Comparison of ENCODE assay signal across 1 cellular context in the genomic region with DNA sequence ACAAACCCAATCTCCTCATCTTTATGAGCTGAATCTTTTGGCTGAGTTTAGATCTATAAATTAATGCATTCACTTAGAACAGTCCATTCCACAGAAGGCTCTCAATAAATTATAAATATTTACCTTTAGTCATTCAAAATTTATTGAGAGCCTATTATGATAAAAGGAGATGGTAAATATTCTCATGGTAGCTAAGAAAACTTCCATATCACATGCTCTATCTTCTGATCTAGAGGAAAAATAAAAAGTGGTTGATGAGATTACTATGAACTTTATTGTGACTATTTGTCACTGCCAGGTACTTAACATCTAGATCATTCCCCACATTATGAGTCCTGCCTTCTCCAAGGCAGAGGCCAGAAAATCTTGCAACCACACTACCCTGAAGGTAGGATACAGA.
TF ChIP-seq lines count a peak whose summit lies in the region.

No MANE protein-coding gene starts in this region.

TF ChIP-seq in HEK293, 187 proteins besides CTCF, POLR2A, EP300 and RAD21 (continued from another document and continues in another):
- TF ChIP-seq, protein P1, sequence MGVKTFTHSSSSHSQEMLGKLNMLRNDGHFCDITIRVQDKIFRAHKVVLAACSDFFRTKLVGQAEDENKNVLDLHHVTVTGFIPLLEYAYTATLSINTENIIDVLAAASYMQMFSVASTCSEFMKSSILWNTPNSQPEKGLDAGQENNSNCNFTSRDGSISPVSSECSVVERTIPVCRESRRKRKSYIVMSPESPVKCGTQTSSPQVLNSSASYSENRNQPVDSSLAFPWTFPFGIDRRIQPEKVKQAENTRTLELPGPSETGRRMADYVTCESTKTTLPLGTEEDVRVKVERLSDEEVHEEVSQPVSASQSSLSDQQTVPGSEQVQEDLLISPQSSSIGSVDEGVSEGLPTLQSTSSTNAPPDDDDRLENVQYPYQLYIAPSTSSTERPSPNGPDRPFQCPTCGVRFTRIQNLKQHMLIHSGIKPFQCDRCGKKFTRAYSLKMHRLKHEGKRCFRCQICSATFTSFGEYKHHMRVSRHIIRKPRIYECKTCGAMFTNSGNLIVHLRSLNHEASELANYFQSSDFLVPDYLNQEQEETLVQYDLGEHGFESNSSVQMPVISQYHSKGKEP (tag by site-specific recombination; IDR thresholded peaks at IDR 0.05), result 0 out of 2 replicates have a peak, but pooled peaks have one; percentile 22
- TF ChIP-seq ZNF830 (tag by site-specific recombination; IDR thresholded peaks at IDR 0.05; ENCODE audit: low read depth) (no peak), ZNF701 (tag by site-specific recombination; IDR thresholded peaks at IDR 0.05) (no peak), EGR2 (tag by site-specific recombination; IDR thresholded peaks at IDR 0.05; ENCODE audit: low read depth) (no peak), MYNN (tag by site-specific recombination; IDR thresholded peaks at IDR 0.05; ENCODE audit: borderline replicate concordance) (no peak), GFI1B (tag by site-specific recombination; IDR thresholded peaks at IDR 0.05) (no peak), ZFP41 (tag by site-specific recombination; IDR thresholded peaks at IDR 0.05; ENCODE audit: borderline replicate concordance) (no peak), ZNF530 (tag by site-specific recombination; IDR thresholded peaks at IDR 0.05; ENCODE audit: low read depth) (no peak), ZNF423 (tag by site-specific recombination; IDR thresholded peaks at IDR 0.05) (no peak), ZNF16 (tag by site-specific recombination; IDR thresholded peaks at IDR 0.05; ENCODE audit: low read depth) (no peak), ZNF600 (tag by site-specific recombination; IDR thresholded peaks at IDR 0.05) (no peak), ZNF350 (tag by site-specific recombination; IDR thresholded peaks at IDR 0.05) (no peak), ZNF791 (tag by site-specific recombination; IDR thresholded peaks at IDR 0.05) (no peak), ZNF677 (tag by site-specific recombination; IDR thresholded peaks at IDR 0.05) (no peak), ZNF654 (tag by site-specific recombination; IDR thresholded peaks at IDR 0.05; ENCODE audit: low read depth) (no peak), SCRT1 (tag by site-specific recombination; IDR thresholded peaks at IDR 0.05; ENCODE audit: borderline replicate concordance) (no peak), SALL2 (tag by site-specific recombination; IDR thresholded peaks at IDR 0.05; ENCODE audit: borderline replicate concordance) (no peak), SP2 (tag by site-specific recombination; IDR thresholded peaks at IDR 0.05) (no peak), KLF8 (tag by site-specific recombination; IDR thresholded peaks at IDR 0.05) (no peak; the same call in none of the 2 replicates), ZBTB8A (tag by site-specific recombination; IDR thresholded peaks at IDR 0.05) (no peak), ZBTB48 (tag by site-specific recombination; IDR thresholded peaks at IDR 0.05) (no peak), BCL11B (tag by site-specific recombination; IDR thresholded peaks at IDR 0.05; ENCODE audit: low read depth) (no peak), ZNF121 (tag by site-specific recombination; IDR thresholded peaks at IDR 0.05) (no peak), ZNF354C (tag by site-specific recombination; IDR thresholded peaks at IDR 0.05; ENCODE audit: borderline replicate concordance, low read depth) (no peak), KLF16 (tag by site-specific recombination; IDR thresholded peaks at IDR 0.05) (no peak), ZNF404 (tag by site-specific recombination; IDR thresholded peaks at IDR 0.05) (no peak), ZBTB20 (tag by site-specific recombination; IDR thresholded peaks at IDR 0.05) (no peak), ZNF23 (tag by site-specific recombination; IDR thresholded peaks at IDR 0.05; ENCODE audit: borderline replicate concordance) (no peak), FEZF1 (tag by site-specific recombination; IDR thresholded peaks at IDR 0.05) (peak; percentile 84), ZNF184 (tag by site-specific recombination; IDR thresholded peaks at IDR 0.05) (no peak), ZNF571 (tag by site-specific recombination; IDR thresholded peaks at IDR 0.05) (no peak), ZNF843 (tag by site-specific recombination; IDR thresholded peaks at IDR 0.05) (peak; percentile 86), ZNF433 (tag by site-specific recombination; IDR thresholded peaks at IDR 0.05; ENCODE audit: low read depth) (no peak), OSR2 (tag by site-specific recombination; IDR thresholded peaks at IDR 0.05) (peak; percentile 90), RBAK (tag by site-specific recombination; IDR thresholded peaks at IDR 0.05) (no peak), ZNF175 (tag by site-specific recombination; IDR thresholded peaks at IDR 0.05) (no peak), ZNF24 (tag by site-specific recombination; IDR thresholded peaks at IDR 0.05) (no peak), ZSCAN23 (tag by site-specific recombination; IDR thresholded peaks at IDR 0.05) (no peak), ZNF514 (tag by site-specific recombination; IDR thresholded peaks at IDR 0.05) (no peak), ZNF621 (tag by site-specific recombination; IDR thresholded peaks at IDR 0.05) (no peak), ZNF214 (tag by site-specific recombination; IDR thresholded peaks at IDR 0.05; ENCODE audit: borderline replicate concordance) (no peak), ZNF202 (tag by site-specific recombination; IDR thresholded peaks at IDR 0.05; ENCODE audit: borderline replicate concordance) (no peak), ZNF501 (tag by site-specific recombination; IDR thresholded peaks at IDR 0.05) (no peak), KLF10 (tag by site-specific recombination; IDR thresholded peaks at IDR 0.05) (peak; percentile 48; the same call in 1 of the 2 replicates), TRIM28 (IDR thresholded peaks at IDR 0.05; ENCODE audit: borderline replicate concordance, low read length) (no peak)
- TF ChIP-seq, protein P2, sequence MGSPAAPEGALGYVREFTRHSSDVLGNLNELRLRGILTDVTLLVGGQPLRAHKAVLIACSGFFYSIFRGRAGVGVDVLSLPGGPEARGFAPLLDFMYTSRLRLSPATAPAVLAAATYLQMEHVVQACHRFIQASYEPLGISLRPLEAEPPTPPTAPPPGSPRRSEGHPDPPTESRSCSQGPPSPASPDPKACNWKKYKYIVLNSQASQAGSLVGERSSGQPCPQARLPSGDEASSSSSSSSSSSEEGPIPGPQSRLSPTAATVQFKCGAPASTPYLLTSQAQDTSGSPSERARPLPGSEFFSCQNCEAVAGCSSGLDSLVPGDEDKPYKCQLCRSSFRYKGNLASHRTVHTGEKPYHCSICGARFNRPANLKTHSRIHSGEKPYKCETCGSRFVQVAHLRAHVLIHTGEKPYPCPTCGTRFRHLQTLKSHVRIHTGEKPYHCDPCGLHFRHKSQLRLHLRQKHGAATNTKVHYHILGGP (tag by site-specific recombination; IDR thresholded peaks at IDR 0.05), result peak; percentile 56
- TF ChIP-seq, protein P3, sequence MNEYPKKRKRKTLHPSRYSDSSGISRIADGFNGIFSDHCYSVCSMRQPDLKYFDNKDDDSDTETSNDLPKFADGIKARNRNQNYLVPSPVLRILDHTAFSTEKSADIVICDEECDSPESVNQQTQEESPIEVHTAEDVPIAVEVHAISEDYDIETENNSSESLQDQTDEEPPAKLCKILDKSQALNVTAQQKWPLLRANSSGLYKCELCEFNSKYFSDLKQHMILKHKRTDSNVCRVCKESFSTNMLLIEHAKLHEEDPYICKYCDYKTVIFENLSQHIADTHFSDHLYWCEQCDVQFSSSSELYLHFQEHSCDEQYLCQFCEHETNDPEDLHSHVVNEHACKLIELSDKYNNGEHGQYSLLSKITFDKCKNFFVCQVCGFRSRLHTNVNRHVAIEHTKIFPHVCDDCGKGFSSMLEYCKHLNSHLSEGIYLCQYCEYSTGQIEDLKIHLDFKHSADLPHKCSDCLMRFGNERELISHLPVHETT (tag by site-specific recombination; IDR thresholded peaks at IDR 0.05), result no peak
- TF ChIP-seq, protein P4, sequence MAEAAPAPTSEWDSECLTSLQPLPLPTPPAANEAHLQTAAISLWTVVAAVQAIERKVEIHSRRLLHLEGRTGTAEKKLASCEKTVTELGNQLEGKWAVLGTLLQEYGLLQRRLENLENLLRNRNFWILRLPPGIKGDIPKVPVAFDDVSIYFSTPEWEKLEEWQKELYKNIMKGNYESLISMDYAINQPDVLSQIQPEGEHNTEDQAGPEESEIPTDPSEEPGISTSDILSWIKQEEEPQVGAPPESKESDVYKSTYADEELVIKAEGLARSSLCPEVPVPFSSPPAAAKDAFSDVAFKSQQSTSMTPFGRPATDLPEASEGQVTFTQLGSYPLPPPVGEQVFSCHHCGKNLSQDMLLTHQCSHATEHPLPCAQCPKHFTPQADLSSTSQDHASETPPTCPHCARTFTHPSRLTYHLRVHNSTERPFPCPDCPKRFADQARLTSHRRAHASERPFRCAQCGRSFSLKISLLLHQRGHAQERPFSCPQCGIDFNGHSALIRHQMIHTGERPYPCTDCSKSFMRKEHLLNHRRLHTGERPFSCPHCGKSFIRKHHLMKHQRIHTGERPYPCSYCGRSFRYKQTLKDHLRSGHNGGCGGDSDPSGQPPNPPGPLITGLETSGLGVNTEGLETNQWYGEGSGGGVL (tag by site-specific recombination; IDR thresholded peaks at IDR 0.05), result no peak
- TF ChIP-seq, protein P5, sequence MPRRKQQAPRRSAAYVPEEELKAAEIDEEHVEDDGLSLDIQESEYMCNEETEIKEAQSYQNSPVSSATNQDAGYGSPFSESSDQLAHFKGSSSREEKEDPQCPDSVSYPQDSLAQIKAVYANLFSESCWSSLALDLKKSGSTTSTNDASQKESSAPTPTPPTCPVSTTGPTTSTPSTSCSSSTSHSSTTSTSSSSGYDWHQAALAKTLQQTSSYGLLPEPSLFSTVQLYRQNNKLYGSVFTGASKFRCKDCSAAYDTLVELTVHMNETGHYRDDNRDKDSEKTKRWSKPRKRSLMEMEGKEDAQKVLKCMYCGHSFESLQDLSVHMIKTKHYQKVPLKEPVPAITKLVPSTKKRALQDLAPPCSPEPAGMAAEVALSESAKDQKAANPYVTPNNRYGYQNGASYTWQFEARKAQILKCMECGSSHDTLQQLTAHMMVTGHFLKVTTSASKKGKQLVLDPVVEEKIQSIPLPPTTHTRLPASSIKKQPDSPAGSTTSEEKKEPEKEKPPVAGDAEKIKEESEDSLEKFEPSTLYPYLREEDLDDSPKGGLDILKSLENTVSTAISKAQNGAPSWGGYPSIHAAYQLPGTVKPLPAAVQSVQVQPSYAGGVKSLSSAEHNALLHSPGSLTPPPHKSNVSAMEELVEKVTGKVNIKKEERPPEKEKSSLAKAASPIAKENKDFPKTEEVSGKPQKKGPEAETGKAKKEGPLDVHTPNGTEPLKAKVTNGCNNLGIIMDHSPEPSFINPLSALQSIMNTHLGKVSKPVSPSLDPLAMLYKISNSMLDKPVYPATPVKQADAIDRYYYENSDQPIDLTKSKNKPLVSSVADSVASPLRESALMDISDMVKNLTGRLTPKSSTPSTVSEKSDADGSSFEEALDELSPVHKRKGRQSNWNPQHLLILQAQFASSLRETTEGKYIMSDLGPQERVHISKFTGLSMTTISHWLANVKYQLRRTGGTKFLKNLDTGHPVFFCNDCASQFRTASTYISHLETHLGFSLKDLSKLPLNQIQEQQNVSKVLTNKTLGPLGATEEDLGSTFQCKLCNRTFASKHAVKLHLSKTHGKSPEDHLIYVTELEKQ (tag by site-specific recombination; IDR thresholded peaks at IDR 0.05; ENCODE audit: borderline replicate concordance), result no peak
- TF ChIP-seq, protein P6, sequence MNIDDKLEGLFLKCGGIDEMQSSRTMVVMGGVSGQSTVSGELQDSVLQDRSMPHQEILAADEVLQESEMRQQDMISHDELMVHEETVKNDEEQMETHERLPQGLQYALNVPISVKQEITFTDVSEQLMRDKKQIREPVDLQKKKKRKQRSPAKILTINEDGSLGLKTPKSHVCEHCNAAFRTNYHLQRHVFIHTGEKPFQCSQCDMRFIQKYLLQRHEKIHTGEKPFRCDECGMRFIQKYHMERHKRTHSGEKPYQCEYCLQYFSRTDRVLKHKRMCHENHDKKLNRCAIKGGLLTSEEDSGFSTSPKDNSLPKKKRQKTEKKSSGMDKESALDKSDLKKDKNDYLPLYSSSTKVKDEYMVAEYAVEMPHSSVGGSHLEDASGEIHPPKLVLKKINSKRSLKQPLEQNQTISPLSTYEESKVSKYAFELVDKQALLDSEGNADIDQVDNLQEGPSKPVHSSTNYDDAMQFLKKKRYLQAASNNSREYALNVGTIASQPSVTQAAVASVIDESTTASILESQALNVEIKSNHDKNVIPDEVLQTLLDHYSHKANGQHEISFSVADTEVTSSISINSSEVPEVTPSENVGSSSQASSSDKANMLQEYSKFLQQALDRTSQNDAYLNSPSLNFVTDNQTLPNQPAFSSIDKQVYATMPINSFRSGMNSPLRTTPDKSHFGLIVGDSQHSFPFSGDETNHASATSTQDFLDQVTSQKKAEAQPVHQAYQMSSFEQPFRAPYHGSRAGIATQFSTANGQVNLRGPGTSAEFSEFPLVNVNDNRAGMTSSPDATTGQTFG (tag by site-specific recombination; IDR thresholded peaks at IDR 0.05; ENCODE audit: borderline replicate concordance), result no peak
- TF ChIP-seq, protein P7, sequence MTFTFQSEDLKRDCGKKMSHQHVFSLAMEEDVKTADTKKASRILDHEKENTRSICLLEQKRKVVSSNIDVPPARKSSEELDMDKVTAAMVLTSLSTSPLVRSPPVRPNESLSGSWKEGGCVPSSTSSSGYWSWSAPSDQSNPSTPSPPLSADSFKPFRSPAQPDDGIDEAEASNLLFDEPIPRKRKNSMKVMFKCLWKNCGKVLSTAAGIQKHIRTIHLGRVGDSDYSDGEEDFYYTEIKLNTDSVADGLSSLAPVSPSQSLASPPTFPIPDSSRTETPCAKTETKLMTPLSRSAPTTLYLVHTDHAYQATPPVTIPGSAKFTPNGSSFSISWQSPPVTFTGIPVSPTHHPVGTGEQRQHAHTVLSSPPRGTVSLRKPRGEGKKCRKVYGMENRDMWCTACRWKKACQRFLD (tag by site-specific recombination; IDR thresholded peaks at IDR 0.05), result no peak
- TF ChIP-seq, protein P8, sequence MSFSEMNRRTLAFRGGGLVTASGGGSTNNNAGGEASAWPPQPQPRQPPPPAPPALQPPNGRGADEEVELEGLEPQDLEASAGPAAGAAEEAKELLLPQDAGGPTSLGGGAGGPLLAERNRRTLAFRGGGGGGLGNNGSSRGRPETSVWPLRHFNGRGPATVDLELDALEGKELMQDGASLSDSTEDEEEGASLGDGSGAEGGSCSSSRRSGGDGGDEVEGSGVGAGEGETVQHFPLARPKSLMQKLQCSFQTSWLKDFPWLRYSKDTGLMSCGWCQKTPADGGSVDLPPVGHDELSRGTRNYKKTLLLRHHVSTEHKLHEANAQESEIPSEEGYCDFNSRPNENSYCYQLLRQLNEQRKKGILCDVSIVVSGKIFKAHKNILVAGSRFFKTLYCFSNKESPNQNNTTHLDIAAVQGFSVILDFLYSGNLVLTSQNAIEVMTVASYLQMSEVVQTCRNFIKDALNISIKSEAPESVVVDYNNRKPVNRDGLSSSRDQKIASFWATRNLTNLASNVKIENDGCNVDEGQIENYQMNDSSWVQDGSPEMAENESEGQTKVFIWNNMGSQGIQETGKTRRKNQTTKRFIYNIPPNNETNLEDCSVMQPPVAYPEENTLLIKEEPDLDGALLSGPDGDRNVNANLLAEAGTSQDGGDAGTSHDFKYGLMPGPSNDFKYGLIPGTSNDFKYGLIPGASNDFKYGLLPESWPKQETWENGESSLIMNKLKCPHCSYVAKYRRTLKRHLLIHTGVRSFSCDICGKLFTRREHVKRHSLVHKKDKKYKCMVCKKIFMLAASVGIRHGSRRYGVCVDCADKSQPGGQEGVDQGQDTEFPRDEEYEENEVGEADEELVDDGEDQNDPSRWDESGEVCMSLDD (tag by site-specific recombination; IDR thresholded peaks at IDR 0.05), result no peak
